Comparison of ENCODE assay signal across 1 cellular context in the genomic region with DNA sequence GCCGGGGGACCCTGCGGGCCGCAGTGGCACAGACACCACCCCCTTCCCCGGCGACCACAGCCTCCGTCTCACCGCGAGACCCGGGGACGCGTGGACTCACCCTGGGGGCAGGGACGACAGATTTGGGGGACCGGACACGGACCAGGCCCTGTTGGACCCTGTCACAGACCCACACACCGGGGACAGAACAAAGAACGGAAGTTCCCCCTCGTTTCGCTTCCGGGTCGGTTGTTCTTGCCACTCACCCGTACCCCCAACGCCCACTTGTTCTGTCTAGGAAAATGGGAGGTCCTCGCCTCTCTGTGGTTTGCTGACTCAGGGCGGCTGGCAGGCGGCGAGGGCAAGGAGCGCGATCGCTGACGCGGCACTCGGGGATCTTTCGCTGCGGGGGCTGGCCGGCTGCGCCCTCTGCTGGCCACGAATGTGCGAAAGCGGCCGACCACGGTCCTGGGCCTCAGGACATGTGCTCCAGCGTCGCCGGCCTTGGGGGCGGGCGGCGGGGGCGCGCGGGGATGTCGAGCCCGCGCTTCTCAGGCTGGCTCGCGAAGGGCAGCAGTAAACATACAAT.
TF ChIP-seq lines count a peak whose summit lies in the region.

A gene (minus strand): TSS at position 189 of the 568 bp plus-strand sequence. CDS start 4,366 bp downstream, outside the sequence.

TF ChIP-seq in HepG2, 621 proteins besides CTCF, POLR2A, EP300 and RAD21 (continued from another document and continues in another):
- TF ChIP-seq, protein P1, sequence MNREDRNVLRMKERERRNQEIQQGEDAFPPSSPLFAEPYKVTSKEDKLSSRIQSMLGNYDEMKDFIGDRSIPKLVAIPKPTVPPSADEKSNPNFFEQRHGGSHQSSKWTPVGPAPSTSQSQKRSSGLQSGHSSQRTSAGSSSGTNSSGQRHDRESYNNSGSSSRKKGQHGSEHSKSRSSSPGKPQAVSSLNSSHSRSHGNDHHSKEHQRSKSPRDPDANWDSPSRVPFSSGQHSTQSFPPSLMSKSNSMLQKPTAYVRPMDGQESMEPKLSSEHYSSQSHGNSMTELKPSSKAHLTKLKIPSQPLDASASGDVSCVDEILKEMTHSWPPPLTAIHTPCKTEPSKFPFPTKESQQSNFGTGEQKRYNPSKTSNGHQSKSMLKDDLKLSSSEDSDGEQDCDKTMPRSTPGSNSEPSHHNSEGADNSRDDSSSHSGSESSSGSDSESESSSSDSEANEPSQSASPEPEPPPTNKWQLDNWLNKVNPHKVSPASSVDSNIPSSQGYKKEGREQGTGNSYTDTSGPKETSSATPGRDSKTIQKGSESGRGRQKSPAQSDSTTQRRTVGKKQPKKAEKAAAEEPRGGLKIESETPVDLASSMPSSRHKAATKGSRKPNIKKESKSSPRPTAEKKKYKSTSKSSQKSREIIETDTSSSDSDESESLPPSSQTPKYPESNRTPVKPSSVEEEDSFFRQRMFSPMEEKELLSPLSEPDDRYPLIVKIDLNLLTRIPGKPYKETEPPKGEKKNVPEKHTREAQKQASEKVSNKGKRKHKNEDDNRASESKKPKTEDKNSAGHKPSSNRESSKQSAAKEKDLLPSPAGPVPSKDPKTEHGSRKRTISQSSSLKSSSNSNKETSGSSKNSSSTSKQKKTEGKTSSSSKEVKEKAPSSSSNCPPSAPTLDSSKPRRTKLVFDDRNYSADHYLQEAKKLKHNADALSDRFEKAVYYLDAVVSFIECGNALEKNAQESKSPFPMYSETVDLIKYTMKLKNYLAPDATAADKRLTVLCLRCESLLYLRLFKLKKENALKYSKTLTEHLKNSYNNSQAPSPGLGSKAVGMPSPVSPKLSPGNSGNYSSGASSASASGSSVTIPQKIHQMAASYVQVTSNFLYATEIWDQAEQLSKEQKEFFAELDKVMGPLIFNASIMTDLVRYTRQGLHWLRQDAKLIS (CRISPR knock-in tag; IDR thresholded peaks at IDR 0.05) = no peak
- TF ChIP-seq SAFB2 (CRISPR knock-in tag; IDR thresholded peaks at IDR 0.05; ENCODE audit: borderline replicate concordance, low read depth) = peak; percentile 73; the same call in 1 of the 2 replicates
- TF ChIP-seq, protein P2, sequence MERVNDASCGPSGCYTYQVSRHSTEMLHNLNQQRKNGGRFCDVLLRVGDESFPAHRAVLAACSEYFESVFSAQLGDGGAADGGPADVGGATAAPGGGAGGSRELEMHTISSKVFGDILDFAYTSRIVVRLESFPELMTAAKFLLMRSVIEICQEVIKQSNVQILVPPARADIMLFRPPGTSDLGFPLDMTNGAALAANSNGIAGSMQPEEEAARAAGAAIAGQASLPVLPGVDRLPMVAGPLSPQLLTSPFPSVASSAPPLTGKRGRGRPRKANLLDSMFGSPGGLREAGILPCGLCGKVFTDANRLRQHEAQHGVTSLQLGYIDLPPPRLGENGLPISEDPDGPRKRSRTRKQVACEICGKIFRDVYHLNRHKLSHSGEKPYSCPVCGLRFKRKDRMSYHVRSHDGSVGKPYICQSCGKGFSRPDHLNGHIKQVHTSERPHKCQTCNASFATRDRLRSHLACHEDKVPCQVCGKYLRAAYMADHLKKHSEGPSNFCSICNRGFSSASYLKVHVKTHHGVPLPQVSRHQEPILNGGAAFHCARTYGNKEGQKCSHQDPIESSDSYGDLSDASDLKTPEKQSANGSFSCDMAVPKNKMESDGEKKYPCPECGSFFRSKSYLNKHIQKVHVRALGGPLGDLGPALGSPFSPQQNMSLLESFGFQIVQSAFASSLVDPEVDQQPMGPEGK (CRISPR knock-in tag; IDR thresholded peaks at IDR 0.05) = peak; percentile 91
- peak; percentile 42; the same call in 1 of the 2 replicates for TF ChIP-seq ZNF615 (CRISPR knock-in tag; IDR thresholded peaks at IDR 0.05; ENCODE audit: borderline replicate concordance)
- TF ChIP-seq ZNF496 (CRISPR knock-in tag; IDR thresholded peaks at IDR 0.05; ENCODE audit: insufficient replicate concordance) = no peak
- TF ChIP-seq RFX3 (CRISPR knock-in tag; IDR thresholded peaks at IDR 0.05) = no peak; the same call in 1 of the 2 replicates
- peak; percentile 96 for TF ChIP-seq ZNF614 (CRISPR knock-in tag; IDR thresholded peaks at IDR 0.05; ENCODE audit: borderline replicate concordance)
- TF ChIP-seq, protein P3, sequence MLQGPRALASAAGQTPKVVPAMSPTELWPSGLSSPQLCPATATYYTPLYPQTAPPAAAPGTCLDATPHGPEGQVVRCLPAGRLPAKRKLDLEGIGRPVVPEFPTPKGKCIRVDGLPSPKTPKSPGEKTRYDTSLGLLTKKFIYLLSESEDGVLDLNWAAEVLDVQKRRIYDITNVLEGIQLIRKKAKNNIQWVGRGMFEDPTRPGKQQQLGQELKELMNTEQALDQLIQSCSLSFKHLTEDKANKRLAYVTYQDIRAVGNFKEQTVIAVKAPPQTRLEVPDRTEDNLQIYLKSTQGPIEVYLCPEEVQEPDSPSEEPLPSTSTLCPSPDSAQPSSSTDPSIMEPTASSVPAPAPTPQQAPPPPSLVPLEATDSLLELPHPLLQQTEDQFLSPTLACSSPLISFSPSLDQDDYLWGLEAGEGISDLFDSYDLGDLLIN (CRISPR knock-in tag; IDR thresholded peaks at IDR 0.05; ENCODE audit: borderline replicate concordance) = 0 out of 2 replicates have a peak, but pooled peaks have one; percentile 8
- TF ChIP-seq TEAD2 (CRISPR knock-in tag; IDR thresholded peaks at IDR 0.05) = no peak
- peak; percentile 55; the same call in 1 of the 2 replicates for TF ChIP-seq ZNF230 (CRISPR knock-in tag; IDR thresholded peaks at IDR 0.05)
- TF ChIP-seq, protein P4, sequence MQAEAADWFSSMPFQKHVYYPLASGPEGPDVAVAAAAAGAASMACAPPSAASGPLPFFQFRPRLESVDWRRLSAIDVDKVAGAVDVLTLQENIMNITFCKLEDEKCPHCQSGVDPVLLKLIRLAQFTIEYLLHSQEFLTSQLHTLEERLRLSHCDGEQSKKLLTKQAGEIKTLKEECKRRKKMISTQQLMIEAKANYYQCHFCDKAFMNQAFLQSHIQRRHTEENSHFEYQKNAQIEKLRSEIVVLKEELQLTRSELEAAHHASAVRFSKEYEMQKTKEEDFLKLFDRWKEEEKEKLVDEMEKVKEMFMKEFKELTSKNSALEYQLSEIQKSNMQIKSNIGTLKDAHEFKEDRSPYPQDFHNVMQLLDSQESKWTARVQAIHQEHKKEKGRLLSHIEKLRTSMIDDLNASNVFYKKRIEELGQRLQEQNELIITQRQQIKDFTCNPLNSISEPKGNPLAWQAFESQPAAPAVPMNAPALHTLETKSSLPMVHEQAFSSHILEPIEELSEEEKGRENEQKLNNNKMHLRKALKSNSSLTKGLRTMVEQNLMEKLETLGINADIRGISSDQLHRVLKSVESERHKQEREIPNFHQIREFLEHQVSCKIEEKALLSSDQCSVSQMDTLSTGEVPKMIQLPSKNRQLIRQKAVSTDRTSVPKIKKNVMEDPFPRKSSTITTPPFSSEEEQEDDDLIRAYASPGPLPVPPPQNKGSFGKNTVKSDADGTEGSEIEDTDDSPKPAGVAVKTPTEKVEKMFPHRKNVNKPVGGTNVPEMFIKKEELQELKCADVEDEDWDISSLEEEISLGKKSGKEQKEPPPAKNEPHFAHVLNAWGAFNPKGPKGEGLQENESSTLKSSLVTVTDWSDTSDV (CRISPR knock-in tag; IDR thresholded peaks at IDR 0.05) = no peak; the same call in none of the 2 replicates
- TF ChIP-seq MEIS1 (CRISPR knock-in tag; IDR thresholded peaks at IDR 0.05; ENCODE audit: borderline replicate concordance) = no peak
- no peak for TF ChIP-seq ZNF546 (CRISPR knock-in tag; conservative IDR thresholded peaks at IDR 0.05)
- TF ChIP-seq ZNF598 (CRISPR knock-in tag; IDR thresholded peaks at IDR 0.05; ENCODE audit: borderline replicate concordance) = peak; percentile 97
- peak in 1 of 2 experiments; percentile 31; a peak in 1 of 4 replicates for TF ChIP-seq NR2F1 (CRISPR knock-in tag; IDR thresholded peaks at IDR 0.05)
- TF ChIP-seq, protein P5, sequence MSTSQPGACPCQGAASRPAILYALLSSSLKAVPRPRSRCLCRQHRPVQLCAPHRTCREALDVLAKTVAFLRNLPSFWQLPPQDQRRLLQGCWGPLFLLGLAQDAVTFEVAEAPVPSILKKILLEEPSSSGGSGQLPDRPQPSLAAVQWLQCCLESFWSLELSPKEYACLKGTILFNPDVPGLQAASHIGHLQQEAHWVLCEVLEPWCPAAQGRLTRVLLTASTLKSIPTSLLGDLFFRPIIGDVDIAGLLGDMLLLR (CRISPR knock-in tag; IDR thresholded peaks at IDR 0.05) = peak; percentile 90
- TF ChIP-seq, protein P6, sequence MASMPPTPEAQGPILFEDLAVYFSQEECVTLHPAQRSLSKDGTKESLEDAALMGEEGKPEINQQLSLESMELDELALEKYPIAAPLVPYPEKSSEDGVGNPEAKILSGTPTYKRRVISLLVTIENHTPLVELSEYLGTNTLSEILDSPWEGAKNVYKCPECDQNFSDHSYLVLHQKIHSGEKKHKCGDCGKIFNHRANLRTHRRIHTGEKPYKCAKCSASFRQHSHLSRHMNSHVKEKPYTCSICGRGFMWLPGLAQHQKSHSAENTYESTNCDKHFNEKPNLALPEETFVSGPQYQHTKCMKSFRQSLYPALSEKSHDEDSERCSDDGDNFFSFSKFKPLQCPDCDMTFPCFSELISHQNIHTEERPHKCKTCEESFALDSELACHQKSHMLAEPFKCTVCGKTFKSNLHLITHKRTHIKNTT (CRISPR knock-in tag; IDR thresholded peaks at IDR 0.05) = no peak
- TF ChIP-seq NFE2 (CRISPR knock-in tag; IDR thresholded peaks at IDR 0.05) = peak; percentile 87
- TF ChIP-seq, protein P7, sequence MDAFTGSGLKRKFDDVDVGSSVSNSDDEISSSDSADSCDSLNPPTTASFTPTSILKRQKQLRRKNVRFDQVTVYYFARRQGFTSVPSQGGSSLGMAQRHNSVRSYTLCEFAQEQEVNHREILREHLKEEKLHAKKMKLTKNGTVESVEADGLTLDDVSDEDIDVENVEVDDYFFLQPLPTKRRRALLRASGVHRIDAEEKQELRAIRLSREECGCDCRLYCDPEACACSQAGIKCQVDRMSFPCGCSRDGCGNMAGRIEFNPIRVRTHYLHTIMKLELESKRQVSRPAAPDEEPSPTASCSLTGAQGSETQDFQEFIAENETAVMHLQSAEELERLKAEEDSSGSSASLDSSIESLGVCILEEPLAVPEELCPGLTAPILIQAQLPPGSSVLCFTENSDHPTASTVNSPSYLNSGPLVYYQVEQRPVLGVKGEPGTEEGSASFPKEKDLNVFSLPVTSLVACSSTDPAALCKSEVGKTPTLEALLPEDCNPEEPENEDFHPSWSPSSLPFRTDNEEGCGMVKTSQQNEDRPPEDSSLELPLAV (CRISPR knock-in tag; conservative IDR thresholded peaks at IDR 0.05; ENCODE audit: low read depth) = no peak
- no peak for TF ChIP-seq ZNF775 (CRISPR knock-in tag; IDR thresholded peaks at IDR 0.05; ENCODE audit: borderline replicate concordance)
- TF ChIP-seq RBAK (CRISPR knock-in tag; IDR thresholded peaks at IDR 0.05) = no peak
- TF ChIP-seq, protein P8, sequence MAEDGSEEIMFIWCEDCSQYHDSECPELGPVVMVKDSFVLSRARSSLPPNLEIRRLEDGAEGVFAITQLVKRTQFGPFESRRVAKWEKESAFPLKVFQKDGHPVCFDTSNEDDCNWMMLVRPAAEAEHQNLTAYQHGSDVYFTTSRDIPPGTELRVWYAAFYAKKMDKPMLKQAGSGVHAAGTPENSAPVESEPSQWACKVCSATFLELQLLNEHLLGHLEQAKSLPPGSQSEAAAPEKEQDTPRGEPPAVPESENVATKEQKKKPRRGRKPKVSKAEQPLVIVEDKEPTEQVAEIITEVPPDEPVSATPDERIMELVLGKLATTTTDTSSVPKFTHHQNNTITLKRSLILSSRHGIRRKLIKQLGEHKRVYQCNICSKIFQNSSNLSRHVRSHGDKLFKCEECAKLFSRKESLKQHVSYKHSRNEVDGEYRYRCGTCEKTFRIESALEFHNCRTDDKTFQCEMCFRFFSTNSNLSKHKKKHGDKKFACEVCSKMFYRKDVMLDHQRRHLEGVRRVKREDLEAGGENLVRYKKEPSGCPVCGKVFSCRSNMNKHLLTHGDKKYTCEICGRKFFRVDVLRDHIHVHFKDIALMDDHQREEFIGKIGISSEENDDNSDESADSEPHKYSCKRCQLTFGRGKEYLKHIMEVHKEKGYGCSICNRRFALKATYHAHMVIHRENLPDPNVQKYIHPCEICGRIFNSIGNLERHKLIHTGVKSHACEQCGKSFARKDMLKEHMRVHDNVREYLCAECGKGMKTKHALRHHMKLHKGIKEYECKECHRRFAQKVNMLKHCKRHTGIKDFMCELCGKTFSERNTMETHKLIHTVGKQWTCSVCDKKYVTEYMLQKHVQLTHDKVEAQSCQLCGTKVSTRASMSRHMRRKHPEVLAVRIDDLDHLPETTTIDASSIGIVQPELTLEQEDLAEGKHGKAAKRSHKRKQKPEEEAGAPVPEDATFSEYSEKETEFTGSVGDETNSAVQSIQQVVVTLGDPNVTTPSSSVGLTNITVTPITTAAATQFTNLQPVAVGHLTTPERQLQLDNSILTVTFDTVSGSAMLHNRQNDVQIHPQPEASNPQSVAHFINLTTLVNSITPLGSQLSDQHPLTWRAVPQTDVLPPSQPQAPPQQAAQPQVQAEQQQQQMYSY (CRISPR knock-in tag; IDR thresholded peaks at IDR 0.05) = no peak
- peak; percentile 79 for TF ChIP-seq SP2 (CRISPR knock-in tag; IDR thresholded peaks at IDR 0.05)
- 0 out of 2 replicates have a peak, but pooled peaks have one; percentile 41 for TF ChIP-seq ETV6 (CRISPR knock-in tag; conservative IDR thresholded peaks at IDR 0.05)
- TF ChIP-seq, protein P9, sequence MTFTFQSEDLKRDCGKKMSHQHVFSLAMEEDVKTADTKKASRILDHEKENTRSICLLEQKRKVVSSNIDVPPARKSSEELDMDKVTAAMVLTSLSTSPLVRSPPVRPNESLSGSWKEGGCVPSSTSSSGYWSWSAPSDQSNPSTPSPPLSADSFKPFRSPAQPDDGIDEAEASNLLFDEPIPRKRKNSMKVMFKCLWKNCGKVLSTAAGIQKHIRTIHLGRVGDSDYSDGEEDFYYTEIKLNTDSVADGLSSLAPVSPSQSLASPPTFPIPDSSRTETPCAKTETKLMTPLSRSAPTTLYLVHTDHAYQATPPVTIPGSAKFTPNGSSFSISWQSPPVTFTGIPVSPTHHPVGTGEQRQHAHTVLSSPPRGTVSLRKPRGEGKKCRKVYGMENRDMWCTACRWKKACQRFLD (CRISPR knock-in tag; IDR thresholded peaks at IDR 0.05; ENCODE audit: borderline replicate concordance) = 0 out of 2 replicates have a peak, but pooled peaks have one; percentile 0
- peak; percentile 52; the same call in 1 of the 2 replicates for TF ChIP-seq KDM4B (CRISPR knock-in tag; IDR thresholded peaks at IDR 0.05)
- peak; percentile 83 for TF ChIP-seq BORCS8-MEF2B (CRISPR knock-in tag; IDR thresholded peaks at IDR 0.05)
- no peak for TF ChIP-seq PAWR (CRISPR knock-in tag; IDR thresholded peaks at IDR 0.05; ENCODE audit: borderline replicate concordance)
- no peak for TF ChIP-seq ZNF382 (CRISPR knock-in tag; IDR thresholded peaks at IDR 0.05; ENCODE audit: borderline replicate concordance)
- no peak; the same call in 1 of the 2 replicates for TF ChIP-seq ZNF83 (CRISPR knock-in tag; IDR thresholded peaks at IDR 0.05; ENCODE audit: borderline replicate concordance)
- 0 out of 2 replicates have a peak, but pooled peaks have one; percentile 12 for TF ChIP-seq ZNF850 (CRISPR knock-in tag; conservative IDR thresholded peaks at IDR 0.05)
- TF ChIP-seq ZNF572 (CRISPR knock-in tag; IDR thresholded peaks at IDR 0.05) = peak; percentile 47; the same call in 1 of the 2 replicates
- TF ChIP-seq SP1 (IDR thresholded peaks at IDR 0.05) = no peak
- peak; percentile 92 for TF ChIP-seq SP1 (CRISPR knock-in tag; IDR thresholded peaks at IDR 0.05)
